ENCODE assay signal across 1 cellular context in the genomic region with DNA sequence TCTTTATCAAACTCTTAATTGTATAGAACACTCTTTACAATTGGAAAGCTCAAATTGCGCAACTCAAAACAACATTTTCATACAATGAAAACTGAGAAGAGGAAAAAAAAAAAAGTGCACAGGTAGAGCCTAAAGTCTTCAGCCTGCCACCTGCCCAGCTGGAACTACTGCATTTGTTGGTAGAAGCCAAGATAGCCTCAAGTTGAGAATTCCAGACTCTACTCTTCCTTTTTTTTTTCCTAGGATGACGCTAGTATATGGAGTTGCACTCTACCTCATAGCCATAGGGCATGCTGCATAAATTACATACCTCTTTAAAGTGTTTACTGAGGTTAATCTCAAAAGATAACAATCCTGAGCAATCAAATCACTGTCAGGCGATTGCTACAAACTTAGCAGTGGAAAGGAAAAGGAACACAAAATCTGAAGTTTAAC.
A peak's percentile ranks its signal among the peaks of the same experiment; 100 is the strongest.
TF ChIP-seq lines count a peak whose summit lies in the region.

No MANE protein-coding gene starts in this region.

TF ChIP-seq in HepG2, 621 proteins besides CTCF, POLR2A, EP300 and RAD21:
- TF ChIP-seq FOSL2 (CRISPR knock-in tag; IDR thresholded peaks at IDR 0.05): no peak
- TF ChIP-seq ZFP37 (CRISPR knock-in tag; IDR thresholded peaks at IDR 0.05; ENCODE audit: borderline replicate concordance): no peak
- TF ChIP-seq CEBPB (IDR thresholded peaks at IDR 0.05; ENCODE audit: borderline replicate concordance, low read depth, low read length): peak; percentile 76; the same call in 1 of the 2 replicates
TF ChIP-seq in HepG2: peak in this region for 1.
